ENCODE assay signal across 10 cellular contexts in the genomic region with DNA sequence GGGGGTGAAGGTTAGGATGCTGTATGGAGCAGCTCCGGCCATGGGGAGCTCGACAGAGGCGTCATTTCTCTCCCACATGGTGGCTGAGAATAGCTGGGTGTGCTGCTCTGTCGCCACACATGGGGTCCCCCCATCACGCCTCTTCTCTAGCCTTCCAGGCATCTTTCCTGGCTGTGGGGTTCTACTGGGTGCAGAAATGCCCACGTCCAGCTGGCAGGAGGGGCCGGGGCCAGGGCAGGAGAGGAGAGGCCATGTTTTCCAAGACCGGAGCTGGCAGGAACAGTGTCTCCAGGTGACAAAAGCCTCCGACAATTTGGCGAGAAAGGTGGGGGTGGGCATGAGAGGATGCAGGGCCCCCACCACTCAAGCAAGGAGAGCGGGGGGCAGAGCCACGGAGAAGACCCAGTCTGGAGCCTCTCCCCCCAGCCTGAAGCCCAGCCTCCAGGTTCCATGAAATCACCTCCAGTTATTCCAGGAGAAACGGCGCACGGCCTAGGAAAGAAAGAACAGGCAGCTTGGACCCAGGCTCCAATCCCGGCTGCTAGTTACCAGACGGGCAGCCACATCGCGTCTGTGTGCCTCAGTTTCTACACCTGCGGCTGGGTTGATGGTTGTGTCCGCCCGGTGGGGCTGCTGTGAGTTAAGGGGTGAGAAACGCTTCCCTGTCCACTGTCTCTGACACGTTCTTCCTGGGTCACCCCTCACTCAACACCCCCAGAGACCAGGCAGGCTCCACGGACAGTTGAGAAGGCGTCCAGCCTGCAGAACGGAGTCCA. TPM values are rescaled to one million over a fixed set of nuclear protein-coding genes. Genes with fewer than 3 reads are reported as not detected.
DNase-seq lines count a peak whose midpoint lies in the region; ATAC-seq and TF ChIP-seq lines count a peak whose summit lies in the region.
"Had no signal": no experiment of that assay in that cellular context is flagged by ENCODE, and none has a peak within 500 bp of the region (broad histone marks: within the 10 kb centered on the region; RNA-seq: fewer than 3 reads in every experiment).

No MANE protein-coding gene starts in this region.

- no peaks in the 10 kb centered on the region for H3K9me3 Mint-ChIP-seq in activated naive CD8-positive, alpha-beta T cell (ENCODE audit: low read depth)

- H3K4me3 Mint-ChIP-seq in activated naive CD8-positive, alpha-beta T cell: peak overlapping the region; percentile 84

- intact Hi-C loops in lower lobe of right lung (cut with DNase I): no loop called here
- intact Hi-C loops in upper lobe of right lung (cut with DNase I): no loop called here

- H3K36me3 ChIP-seq in lower lobe of right lung (no peaks in the 10 kb centered on the region), upper lobe of right lung (no peaks in the 10 kb centered on the region)

- H3K27me3 ChIP-seq in lower lobe of right lung (ENCODE audit: low read depth) (no peaks in the 10 kb centered on the region), upper lobe of right lung (no peaks in the 10 kb centered on the region)

- H3K4me3 ChIP-seq in lower lobe of right lung (peak overlapping the region; percentile 38), upper lobe of right lung (peak overlapping the region; percentile 36)

- no peak for TF ChIP-seq CTCF in lower lobe of right lung (IDR thresholded peaks at IDR 0.05)
- no peak for TF ChIP-seq CTCF in upper lobe of right lung (IDR thresholded peaks at IDR 0.05)

- H3K27ac ChIP-seq in lower lobe of right lung (peak overlapping the region; percentile 88), upper lobe of right lung (peak overlapping the region; percentile 83)

- H3K4me1 ChIP-seq in lower lobe of right lung (peaks cover 54% of the 10 kb centered on the region), upper lobe of right lung (peaks cover 35% of the 10 kb centered on the region)

- no peak overlapping the region for H3K27ac Mint-ChIP-seq in activated naive CD8-positive, alpha-beta T cell

- peaks cover 27% of the 10 kb centered on the region for H3K4me1 Mint-ChIP-seq in activated naive CD8-positive, alpha-beta T cell (ENCODE audit: low read depth)

- peak; percentile 52 for DNase-seq in activated CD8-positive, alpha-beta memory T cell treated with anti-CD3 and anti-CD28 coated beads for 24 hours
- no peak for DNase-seq in activated CD8-positive, alpha-beta memory T cell treated with anti-CD3 and anti-CD28 coated beads, Interleukin-2, amount 50 U/mL, for 4 hours
- DNase-seq in lower lobe of right lung: no peak
- peak; percentile 62 for DNase-seq in upper lobe of right lung
- no peak for DNase-seq in DMS 273 treated with DMSO at 0.1 percent for 48 hours (lab: John Stamatoyannopoulos, UW)
- DNase-seq in kidney tubule cell (ENCODE audit: low spot score): no peak
- no peak for DNase-seq in HuH-7 (ENCODE audit: low spot score)
- DNase-seq: central memory CD4-positive, alpha-beta T cell; NCI-H69 had no signal

- H3K9me3 ChIP-seq in lower lobe of right lung (no peaks in the 10 kb centered on the region), upper lobe of right lung (no peaks in the 10 kb centered on the region)

- H3K27me3 Mint-ChIP-seq in activated naive CD8-positive, alpha-beta T cell: no peaks in the 10 kb centered on the region

- ATAC-seq in lower lobe of right lung (no peak), upper lobe of right lung (no peak)

- H3K36me3 Mint-ChIP-seq in activated naive CD8-positive, alpha-beta T cell: no peaks in the 10 kb centered on the region

RNA-seq across cellular contexts. Expression of a gene that starts 27.4 kb away (rescaled TPM):
- 32.0 TPM for total RNA-seq in lower lobe of right lung
- 43.9 TPM for total RNA-seq in upper lobe of right lung

RNA-seq across cellular contexts. Expression of a gene that starts 49.2 kb away (rescaled TPM):
- total RNA-seq in lower lobe of right lung (165 TPM), upper lobe of right lung (169 TPM)

Comparison
In these comparisons a context has a peak if more than half of its experiments do, and no peak if none do; other contexts are left out.
1. DNase-seq: peak in activated CD8-positive, alpha-beta memory T cell treated with anti-CD3 and anti-CD28 coated beads for 24 hours (single experiment) and upper lobe of right lung (single experiment); none in activated CD8-positive, alpha-beta memory T cell treated with anti-CD3 and anti-CD28 coated beads, Interleukin-2, amount 50 U/mL, for 4 hours (single experiment), lower lobe of right lung (single experiment), DMS 273 treated with DMSO at 0.1 percent for 48 hours (single experiment), kidney tubule cell (single experiment) and HuH-7 (single experiment).